Comparison of ENCODE assay signal across 1 cellular context in the genomic region with DNA sequence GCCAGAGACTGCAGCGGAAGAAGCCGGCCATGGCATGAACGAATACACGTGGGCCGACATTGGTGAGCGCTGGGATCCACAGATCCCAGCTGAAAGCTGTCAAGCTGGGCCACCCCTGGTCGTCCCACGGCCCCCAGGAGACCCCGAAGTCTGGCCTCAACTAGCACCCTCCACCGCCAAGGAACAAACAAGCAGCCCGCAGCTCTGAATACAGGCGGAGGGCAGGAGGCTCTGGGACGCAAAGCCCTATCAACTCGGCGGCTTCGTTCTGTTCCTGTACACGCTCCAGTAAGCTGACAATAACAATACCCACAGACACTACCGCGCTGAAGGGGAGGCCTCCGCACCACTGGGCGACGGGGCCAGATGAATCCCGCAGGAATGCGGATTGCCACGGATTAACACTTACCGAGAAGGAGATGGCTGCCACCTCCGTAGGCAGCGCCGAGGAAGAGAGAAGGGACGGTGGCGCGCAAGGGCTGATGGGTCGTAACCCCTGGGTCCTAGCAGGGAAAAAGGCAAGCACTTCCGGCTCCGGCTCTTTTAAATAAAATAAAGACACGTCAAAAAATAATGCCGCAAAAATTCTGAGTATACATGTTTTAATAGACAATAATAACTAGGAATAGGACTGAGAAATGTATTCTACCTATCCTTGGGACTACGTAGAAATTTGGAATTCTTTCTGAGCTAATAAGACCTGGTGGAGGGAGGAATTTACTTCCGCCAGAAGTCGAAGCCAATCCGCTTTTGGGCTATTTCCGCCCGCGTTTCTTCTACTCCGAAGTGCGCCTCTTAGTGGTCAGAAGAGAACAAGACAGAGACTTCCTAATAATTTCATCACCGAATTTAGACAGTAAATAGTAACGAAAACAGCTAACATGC.
TF ChIP-seq lines count a peak whose summit lies in the region.

Gene RPL32 (minus strand): TSS at position 481 of the 885 bp plus-strand sequence. CDS start 1,328 bp downstream, outside the sequence.

TF ChIP-seq in HepG2, 621 proteins besides CTCF, POLR2A, EP300 and RAD21 (continued from another document and continues in another):
- TF ChIP-seq ATF3 (CRISPR knock-in tag; IDR thresholded peaks at IDR 0.05) (0 out of 2 replicates have a peak, but pooled peaks have one; percentile 31), KDM1A (CRISPR knock-in tag; IDR thresholded peaks at IDR 0.05) (no peak), ATF4 (CRISPR knock-in tag; IDR thresholded peaks at IDR 0.05) (no peak), CERS6 (CRISPR knock-in tag; IDR thresholded peaks at IDR 0.05) (no peak), ZNF773 (CRISPR knock-in tag; IDR thresholded peaks at IDR 0.05; ENCODE audit: borderline replicate concordance) (peak; percentile 84; the same call in 1 of the 2 replicates), HNF1B (CRISPR knock-in tag; IDR thresholded peaks at IDR 0.05) (peak; percentile 66; the same call in 1 of the 2 replicates), PAX8 (CRISPR knock-in tag; IDR thresholded peaks at IDR 0.05; ENCODE audit: borderline replicate concordance) (no peak), ZEB1 (IDR thresholded peaks at IDR 0.05; ENCODE audit: insufficient replicate concordance, low read depth) (peak; percentile 60), PPARG (CRISPR knock-in tag; conservative IDR thresholded peaks at IDR 0.05) (no peak), IKZF4 (CRISPR knock-in tag; IDR thresholded peaks at IDR 0.05; ENCODE audit: borderline replicate concordance, low read depth, not compliant biosample characterization) (peak; percentile 79), ZNF205 (CRISPR knock-in tag; IDR thresholded peaks at IDR 0.05) (no peak), ZNF512B (CRISPR knock-in tag; IDR thresholded peaks at IDR 0.05; ENCODE audit: borderline replicate concordance) (no peak), PHF8 (CRISPR knock-in tag; IDR thresholded peaks at IDR 0.05) (peak; percentile 94), ELF3 (CRISPR knock-in tag; IDR thresholded peaks at IDR 0.05) (peak; percentile 34), SIN3A (IDR thresholded peaks at IDR 0.05; ENCODE audit: borderline replicate concordance, low read depth, low read length) (0 out of 2 replicates have a peak, but pooled peaks have one; percentile 15), TAF15 (IDR thresholded peaks at IDR 0.05; ENCODE audit: low read depth, low read length, poor library complexity, severe bottlenecking) (no peak), ZNF24 (IDR thresholded peaks at IDR 0.05) (no peak; the same call in 1 of the 2 replicates), ZNF18 (CRISPR knock-in tag; IDR thresholded peaks at IDR 0.05; ENCODE audit: insufficient replicate concordance) (no peak), CHD4 (IDR thresholded peaks at IDR 0.05; ENCODE audit: borderline replicate concordance, low read length) (no peak), FOXM1 (CRISPR knock-in tag; IDR thresholded peaks at IDR 0.05) (0 out of 2 replicates have a peak, but pooled peaks have one; percentile 61), ZNF572 (CRISPR knock-in tag; IDR thresholded peaks at IDR 0.05) (0 out of 2 replicates have a peak, but pooled peaks have one; percentile 35), CBX1 (IDR thresholded peaks at IDR 0.05; ENCODE audit: low read depth) (no peak), ZNF761 (CRISPR knock-in tag; conservative IDR thresholded peaks at IDR 0.05) (no peak), DR1 (CRISPR knock-in tag; IDR thresholded peaks at IDR 0.05) (peak; percentile 89), NFIB (CRISPR knock-in tag; IDR thresholded peaks at IDR 0.05; ENCODE audit: borderline replicate concordance) (no peak), ZFP1 (CRISPR knock-in tag; IDR thresholded peaks at IDR 0.05) (no peak), ZBTB20 (CRISPR knock-in tag; IDR thresholded peaks at IDR 0.05; ENCODE audit: borderline replicate concordance, low read depth) (no peak), RARG (CRISPR knock-in tag; IDR thresholded peaks at IDR 0.05; ENCODE audit: low read depth) (no peak), ZNF766 (CRISPR knock-in tag; IDR thresholded peaks at IDR 0.05; ENCODE audit: borderline replicate concordance) (peak; percentile 80; the same call in 1 of the 2 replicates), ZNF230 (CRISPR knock-in tag; IDR thresholded peaks at IDR 0.05) (no peak), TERF1 (CRISPR knock-in tag; IDR thresholded peaks at IDR 0.05) (no peak), ZNF343 (CRISPR knock-in tag; IDR thresholded peaks at IDR 0.05) (no peak), ARID2 (CRISPR knock-in tag; IDR thresholded peaks at IDR 0.05; ENCODE audit: borderline replicate concordance) (no peak), PRMT3 (CRISPR knock-in tag; IDR thresholded peaks at IDR 0.05; ENCODE audit: borderline replicate concordance, low read depth) (no peak), ZNF776 (CRISPR knock-in tag; IDR thresholded peaks at IDR 0.05) (no peak), MATR3 (CRISPR knock-in tag; IDR thresholded peaks at IDR 0.05) (no peak), ZNF550 (CRISPR knock-in tag; IDR thresholded peaks at IDR 0.05; ENCODE audit: borderline replicate concordance) (0 out of 2 replicates have a peak, but pooled peaks have one; percentile 25)
- TF ChIP-seq, protein P1, sequence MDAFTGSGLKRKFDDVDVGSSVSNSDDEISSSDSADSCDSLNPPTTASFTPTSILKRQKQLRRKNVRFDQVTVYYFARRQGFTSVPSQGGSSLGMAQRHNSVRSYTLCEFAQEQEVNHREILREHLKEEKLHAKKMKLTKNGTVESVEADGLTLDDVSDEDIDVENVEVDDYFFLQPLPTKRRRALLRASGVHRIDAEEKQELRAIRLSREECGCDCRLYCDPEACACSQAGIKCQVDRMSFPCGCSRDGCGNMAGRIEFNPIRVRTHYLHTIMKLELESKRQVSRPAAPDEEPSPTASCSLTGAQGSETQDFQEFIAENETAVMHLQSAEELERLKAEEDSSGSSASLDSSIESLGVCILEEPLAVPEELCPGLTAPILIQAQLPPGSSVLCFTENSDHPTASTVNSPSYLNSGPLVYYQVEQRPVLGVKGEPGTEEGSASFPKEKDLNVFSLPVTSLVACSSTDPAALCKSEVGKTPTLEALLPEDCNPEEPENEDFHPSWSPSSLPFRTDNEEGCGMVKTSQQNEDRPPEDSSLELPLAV (CRISPR knock-in tag; conservative IDR thresholded peaks at IDR 0.05; ENCODE audit: low read depth), result no peak
- TF ChIP-seq, protein P2, sequence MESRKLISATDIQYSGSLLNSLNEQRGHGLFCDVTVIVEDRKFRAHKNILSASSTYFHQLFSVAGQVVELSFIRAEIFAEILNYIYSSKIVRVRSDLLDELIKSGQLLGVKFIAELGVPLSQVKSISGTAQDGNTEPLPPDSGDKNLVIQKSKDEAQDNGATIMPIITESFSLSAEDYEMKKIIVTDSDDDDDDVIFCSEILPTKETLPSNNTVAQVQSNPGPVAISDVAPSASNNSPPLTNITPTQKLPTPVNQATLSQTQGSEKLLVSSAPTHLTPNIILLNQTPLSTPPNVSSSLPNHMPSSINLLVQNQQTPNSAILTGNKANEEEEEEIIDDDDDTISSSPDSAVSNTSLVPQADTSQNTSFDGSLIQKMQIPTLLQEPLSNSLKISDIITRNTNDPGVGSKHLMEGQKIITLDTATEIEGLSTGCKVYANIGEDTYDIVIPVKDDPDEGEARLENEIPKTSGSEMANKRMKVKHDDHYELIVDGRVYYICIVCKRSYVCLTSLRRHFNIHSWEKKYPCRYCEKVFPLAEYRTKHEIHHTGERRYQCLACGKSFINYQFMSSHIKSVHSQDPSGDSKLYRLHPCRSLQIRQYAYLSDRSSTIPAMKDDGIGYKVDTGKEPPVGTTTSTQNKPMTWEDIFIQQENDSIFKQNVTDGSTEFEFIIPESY (CRISPR knock-in tag; IDR thresholded peaks at IDR 0.05), result no peak; the same call in 1 of the 2 replicates
- TF ChIP-seq, protein P3, sequence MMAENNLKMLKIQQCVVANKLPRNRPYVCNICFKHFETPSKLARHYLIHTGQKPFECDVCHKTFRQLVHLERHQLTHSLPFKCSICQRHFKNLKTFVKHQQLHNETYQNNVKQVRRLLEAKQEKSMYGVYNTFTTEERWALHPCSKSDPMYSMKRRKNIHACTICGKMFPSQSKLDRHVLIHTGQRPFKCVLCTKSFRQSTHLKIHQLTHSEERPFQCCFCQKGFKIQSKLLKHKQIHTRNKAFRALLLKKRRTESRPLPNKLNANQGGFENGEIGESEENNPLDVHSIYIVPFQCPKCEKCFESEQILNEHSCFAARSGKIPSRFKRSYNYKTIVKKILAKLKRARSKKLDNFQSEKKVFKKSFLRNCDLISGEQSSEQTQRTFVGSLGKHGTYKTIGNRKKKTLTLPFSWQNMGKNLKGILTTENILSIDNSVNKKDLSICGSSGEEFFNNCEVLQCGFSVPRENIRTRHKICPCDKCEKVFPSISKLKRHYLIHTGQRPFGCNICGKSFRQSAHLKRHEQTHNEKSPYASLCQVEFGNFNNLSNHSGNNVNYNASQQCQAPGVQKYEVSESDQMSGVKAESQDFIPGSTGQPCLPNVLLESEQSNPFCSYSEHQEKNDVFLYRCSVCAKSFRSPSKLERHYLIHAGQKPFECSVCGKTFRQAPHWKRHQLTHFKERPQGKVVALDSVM (CRISPR knock-in tag; IDR thresholded peaks at IDR 0.05), result peak; percentile 35; the same call in 1 of the 2 replicates
